Comparison of ENCODE assay signal across 9 cellular contexts in genomic region chr2:106771811-106772210, GRCh38.
"Had no signal": no experiment of that assay in that cellular context is flagged by ENCODE, and none has a peak within 500 bp of the region (broad histone marks: within the 10 kb centered on the region; RNA-seq: fewer than 3 reads in every experiment).

No MANE protein-coding gene starts in this region.

- H3K27ac Mint-ChIP-seq: GM23338, HFFc6 had no signal

- DNase-seq: GM23248, GOT3, H7, H9, HCEC 1CT, HFFc6 had no signal

- H3K27ac ChIP-seq: GM23248 had no signal

- H3K4me1 ChIP-seq: HAP-1 had no signal

- H3K4me3 ChIP-seq: GM23248, GM23338, HAP-1 had no signal

- H3K4me3 Mint-ChIP-seq: GM23338, H9, HFFc6 had no signal

- H3K36me3 ChIP-seq: HAP-1 had no signal

- H3K4me2 ChIP-seq: GM23338 had no signal

- ATAC-seq: GM23338, HCT116 had no signal

- H3K9me3 ChIP-seq: HAP-1 had no signal

- H3K9ac ChIP-seq: GM23248 had no signal
